1 cellular context compared by ENCODE assay signal in the genomic region with DNA sequence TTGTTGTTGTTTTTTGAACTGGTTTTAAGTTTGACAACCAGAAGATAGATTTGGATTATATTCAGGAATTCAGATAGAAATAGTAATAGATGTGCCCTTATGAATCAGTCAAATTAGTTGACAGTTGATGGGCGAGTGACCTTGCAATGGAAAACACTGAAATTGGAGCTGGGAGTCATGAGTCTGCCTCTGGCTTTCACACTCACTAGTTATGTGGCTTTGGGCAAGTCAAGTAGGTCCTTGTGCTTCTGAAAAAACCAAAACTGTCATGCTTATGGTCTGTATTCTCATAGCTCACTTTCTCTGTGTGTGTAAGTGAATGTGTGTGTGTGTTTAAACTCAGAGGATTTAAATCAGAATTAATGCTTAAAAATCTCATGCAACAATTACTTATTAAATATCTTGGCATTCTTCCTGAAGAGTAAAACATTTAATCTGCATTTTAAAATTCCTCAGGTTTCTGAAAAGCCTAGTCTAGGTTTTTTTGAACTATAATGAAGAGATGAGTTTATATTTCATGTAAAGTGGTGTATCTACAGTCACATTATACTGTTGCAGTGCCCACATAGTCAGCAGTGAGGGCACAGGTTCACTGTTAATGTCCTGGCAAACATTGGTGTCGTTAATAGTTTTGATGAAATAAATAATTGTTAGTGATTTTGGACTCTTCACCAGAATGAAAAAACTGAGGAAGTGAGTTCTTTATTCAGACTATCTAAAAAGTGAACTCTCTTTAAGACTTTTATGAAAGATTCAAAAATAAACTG.
TF ChIP-seq lines count a peak whose summit lies in the region.

No MANE protein-coding gene starts in this region.

TF ChIP-seq in SK-N-SH, 30 proteins besides CTCF, POLR2A, EP300 and RAD21 (continued from another document):
- TF ChIP-seq, protein P1, sequence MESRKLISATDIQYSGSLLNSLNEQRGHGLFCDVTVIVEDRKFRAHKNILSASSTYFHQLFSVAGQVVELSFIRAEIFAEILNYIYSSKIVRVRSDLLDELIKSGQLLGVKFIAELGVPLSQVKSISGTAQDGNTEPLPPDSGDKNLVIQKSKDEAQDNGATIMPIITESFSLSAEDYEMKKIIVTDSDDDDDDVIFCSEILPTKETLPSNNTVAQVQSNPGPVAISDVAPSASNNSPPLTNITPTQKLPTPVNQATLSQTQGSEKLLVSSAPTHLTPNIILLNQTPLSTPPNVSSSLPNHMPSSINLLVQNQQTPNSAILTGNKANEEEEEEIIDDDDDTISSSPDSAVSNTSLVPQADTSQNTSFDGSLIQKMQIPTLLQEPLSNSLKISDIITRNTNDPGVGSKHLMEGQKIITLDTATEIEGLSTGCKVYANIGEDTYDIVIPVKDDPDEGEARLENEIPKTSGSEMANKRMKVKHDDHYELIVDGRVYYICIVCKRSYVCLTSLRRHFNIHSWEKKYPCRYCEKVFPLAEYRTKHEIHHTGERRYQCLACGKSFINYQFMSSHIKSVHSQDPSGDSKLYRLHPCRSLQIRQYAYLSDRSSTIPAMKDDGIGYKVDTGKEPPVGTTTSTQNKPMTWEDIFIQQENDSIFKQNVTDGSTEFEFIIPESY (IDR thresholded peaks at IDR 0.05; ENCODE audit: borderline replicate concordance, low read depth), result no peak
